In genomic region chr16:28258571-28258970, GRCh38 we compare ENCODE assay signal across 14 cellular contexts. TPM values are rescaled to one million over a fixed set of nuclear protein-coding genes. Genes with fewer than 3 reads are reported as not detected.
DNase-seq lines count a peak whose midpoint lies in the region; ATAC-seq and TF ChIP-seq lines count a peak whose summit lies in the region.
"Had no signal": no experiment of that assay in that cellular context is flagged by ENCODE, and none has a peak within 500 bp of the region (broad histone marks: within the 10 kb centered on the region; RNA-seq: fewer than 3 reads in every experiment).

No MANE protein-coding gene starts in this region.

- WGBS in hepatocyte (ENCODE audit: low lambda C conversion rate, missing lambda C conversion rate) = 27% methylated on average over 16 of the region's 17 CpGs
- 4% methylated on average over 17 of the region's 17 CpGs for WGBS in prostate gland

- H4K20me1 ChIP-seq in hepatocyte (ENCODE audit: insufficient read depth, poor library complexity, severe bottlenecking) = no peaks in the 10 kb centered on the region

- H2AFZ ChIP-seq in hepatocyte = no peak overlapping the region

- H3K9me3 ChIP-seq in ascending aorta = no peaks in the 10 kb centered on the region
- no peaks in the 10 kb centered on the region for H3K9me3 ChIP-seq in hepatocyte (ENCODE audit: low read depth)
- no peaks in the 10 kb centered on the region for H3K9me3 ChIP-seq in gastrocnemius medialis
- no peaks in the 10 kb centered on the region for H3K9me3 ChIP-seq in prostate gland
- H3K9me3 ChIP-seq: upper lobe of left lung had no signal

- H3K4me3 ChIP-seq in ascending aorta = peak overlapping the region; percentile 26 to 51
- no peak overlapping the region for H3K4me3 ChIP-seq in hepatocyte
- H3K4me3 ChIP-seq in gastrocnemius medialis = peak overlapping the region; percentile 58 to 68 (median 61)
- no peak overlapping the region for H3K4me3 ChIP-seq in prostate gland
- H3K4me3 ChIP-seq: upper lobe of left lung had no signal

- intact Hi-C loops in ascending aorta (cut with DNase I) = no loop called here
- intact Hi-C loops in gastrocnemius medialis (cut with DNase I; ENCODE audit: low total_unique reads) = loop anchor here (1.0 kb wide), 1 partner anchor 46 kb away; no protein-coding TSS in a partner anchor
- intact Hi-C loops in prostate gland (cut with DNase I) = no loop called here

- ATAC-seq in gastrocnemius medialis = peak; percentile 69 to 80

- peak; percentile 85 to 90 for TF ChIP-seq POLR2A in gastrocnemius medialis (IDR thresholded peaks at IDR 0.05)
- no peak for TF ChIP-seq POLR2A in prostate gland (IDR thresholded peaks at IDR 0.05)

- H3K79me2 ChIP-seq in hepatocyte = no peaks in the 10 kb centered on the region

- no peaks in the 10 kb centered on the region for H3K36me3 Mint-ChIP-seq in progenitor cell of endocrine pancreas (ENCODE audit: insufficient read depth)

- H3K27me3 Mint-ChIP-seq in progenitor cell of endocrine pancreas = peaks cover 19% of the 10 kb centered on the region

- H3K27ac ChIP-seq in ascending aorta (no peak overlapping the region), hepatocyte (no peak overlapping the region), gastrocnemius medialis (peak overlapping the region; percentile 93 to 98 (median 96)), prostate gland (no peak overlapping the region)
- H3K27ac ChIP-seq: 22Rv1, upper lobe of left lung had no signal

- H3K4me3 Mint-ChIP-seq in progenitor cell of endocrine pancreas (ENCODE audit: low read depth) = no peak overlapping the region

- H3K36me3 ChIP-seq in ascending aorta = no peaks in the 10 kb centered on the region
- no peaks in the 10 kb centered on the region for H3K36me3 ChIP-seq in hepatocyte (replicated peaks; ENCODE audit: insufficient read depth, low read depth)
- no peaks in the 10 kb centered on the region for H3K36me3 ChIP-seq in gastrocnemius medialis
- no peaks in the 10 kb centered on the region for H3K36me3 ChIP-seq in prostate gland
- H3K36me3 ChIP-seq: upper lobe of left lung had no signal

- H3K4me1 Mint-ChIP-seq in progenitor cell of endocrine pancreas (ENCODE audit: low read depth) = no peaks in the 10 kb centered on the region

- H3K4me1 ChIP-seq in ascending aorta = peaks cover 6 to 12% of the 10 kb centered on the region in 2 donors
- H3K4me1 ChIP-seq in hepatocyte (ENCODE audit: insufficient read depth) = no peaks in the 10 kb centered on the region
- H3K4me1 ChIP-seq in gastrocnemius medialis = peaks cover 35 to 42% of the 10 kb centered on the region in 2 donors
- no peaks in the 10 kb centered on the region for H3K4me1 ChIP-seq in prostate gland (replicated peaks)

- H3K9me3 Mint-ChIP-seq in progenitor cell of endocrine pancreas (ENCODE audit: low read depth) = no peaks in the 10 kb centered on the region
- H3K9me3 Mint-ChIP-seq: activated T-helper 2 cell treated with anti-CD3 and anti-CD28 coated beads, Interferon-gamma antibody, Interleukin-2, Interleukin-4, amounts not matched to agents 10 μg/mL and 5 μg/mL and 100 μg/mL, durations not matched to agents 14 hours and 24 hours and 36 hours had no signal

- H3K4me2 ChIP-seq in hepatocyte = peak overlapping the region; percentile 67

- TF ChIP-seq CTCF in ascending aorta (IDR thresholded peaks at IDR 0.05) (no peak), hepatocyte (IDR thresholded peaks at IDR 0.05; ENCODE audit: poor library complexity) (no peak), gastrocnemius medialis (IDR thresholded peaks at IDR 0.05 in 4 of 5, conservative IDR thresholded peaks at IDR 0.05 in 1 of 5) (no peak), progenitor cell of endocrine pancreas (IDR thresholded peaks at IDR 0.05; ENCODE audit: unreplicated experiment) (no peak), prostate gland (IDR thresholded peaks at IDR 0.05) (no peak)

- in situ Hi-C loops in gastrocnemius medialis (cut with MboI; ENCODE audit: low sequenced_read_pairs in 4 of 4) = no loop called here

- no peaks in the 10 kb centered on the region for H3K9me2 ChIP-seq in hepatocyte (replicated peaks; ENCODE audit: insufficient read depth)

- H3K27ac Mint-ChIP-seq in progenitor cell of endocrine pancreas = no peak overlapping the region
- H3K27ac Mint-ChIP-seq: activated T-helper 2 cell treated with anti-CD3 and anti-CD28 coated beads, Interferon-gamma antibody, Interleukin-2, Interleukin-4, amounts not matched to agents 10 μg/mL and 5 μg/mL and 100 μg/mL, durations not matched to agents 14 hours and 24 hours and 36 hours had no signal

- H3K27me3 ChIP-seq in ascending aorta (no peaks in the 10 kb centered on the region), hepatocyte (no peaks in the 10 kb centered on the region), gastrocnemius medialis (no peaks in the 10 kb centered on the region), prostate gland (replicated peaks; ENCODE audit: insufficient read depth) (no peaks in the 10 kb centered on the region)

- DNase-seq in DMS 273 (lab: John Stamatoyannopoulos, UW; ENCODE audit: unreplicated experiment) = peak; percentile 71
- DNase-seq in DMS 273 treated with DMSO at 0.1 percent for 48 hours (lab: John Stamatoyannopoulos, UW) = no peak
- DNase-seq in ascending aorta (ENCODE audit: low spot score in 2 of 2) = no peak
- peak; percentile 43 for DNase-seq in hepatocyte (ENCODE audit: low spot score)
- peak; percentile 77 to 96 for DNase-seq in gastrocnemius medialis
- no peak for DNase-seq in progenitor cell of endocrine pancreas (ENCODE audit: low spot score, unreplicated experiment)
- DNase-seq in prostate gland (ENCODE audit: low spot score) = no peak
- DNase-seq in globus pallidus (ENCODE audit: low spot score) = no peak
- DNase-seq: KG1; stimulated activated CD4-positive, alpha-beta T cell treated with anti-CD3 and anti-CD28 coated beads, Interleukin-4, amount 100 ng/mL, for 1 hour; T-helper 9 cell had no signal

RNA-seq across cellular contexts. Expression of gene SBK1, which starts 33.8 kb away (rescaled TPM):
- total RNA-seq in ascending aorta (not detected), hepatocyte (1.8 and 4.2 TPM in 2 replicates), gastrocnemius medialis (1 to 10 TPM; 1.8 to 6.4 (median 4.5) TPM), progenitor cell of endocrine pancreas (89.4 and 91.2 TPM in 2 replicates), prostate gland (1 to 10 TPM; 5.8 to 8.1 TPM)
- 9.7 and 10.8 TPM in 2 replicates for polyA plus RNA-seq in hepatocyte

RNA-seq across cellular contexts. Expression of gene XPO6, which starts 46.8 kb away (rescaled TPM):
- total RNA-seq in ascending aorta (180 TPM), hepatocyte (49.7 and 111 TPM in 2 replicates), gastrocnemius medialis (10 to 100 TPM; 20.9 to 40.1 (median 29.6) TPM), progenitor cell of endocrine pancreas (82.9 and 87.5 TPM in 2 replicates), prostate gland (100 to 1,000 TPM in 1 of 2 donors, 10 to 100 TPM in 1; 51.1 to 145 TPM)
- 39.8 and 48.8 TPM in 2 replicates for polyA plus RNA-seq in hepatocyte

Comparison
In these comparisons a context has a peak if more than half of its experiments do, and no peak if none do; other contexts are left out.
1. DNase-seq: peak in DMS 273 (single experiment), hepatocyte (single experiment) and gastrocnemius medialis (2 of 2); none in DMS 273 treated with DMSO at 0.1 percent for 48 hours (single experiment), ascending aorta (0 of 2), progenitor cell of endocrine pancreas (single experiment), prostate gland (single experiment) and globus pallidus (single experiment).
2. H3K27ac ChIP-seq: peak in gastrocnemius medialis (4 of 4); none in ascending aorta (0 of 2), hepatocyte (single experiment) and prostate gland (0 of 2).
3. H3K4me3 ChIP-seq: peak in ascending aorta (2 of 2) and gastrocnemius medialis (4 of 4); none in hepatocyte (single experiment) and prostate gland (0 of 2).